ENCODE assay signal across 9 cellular contexts in the genomic region with DNA sequence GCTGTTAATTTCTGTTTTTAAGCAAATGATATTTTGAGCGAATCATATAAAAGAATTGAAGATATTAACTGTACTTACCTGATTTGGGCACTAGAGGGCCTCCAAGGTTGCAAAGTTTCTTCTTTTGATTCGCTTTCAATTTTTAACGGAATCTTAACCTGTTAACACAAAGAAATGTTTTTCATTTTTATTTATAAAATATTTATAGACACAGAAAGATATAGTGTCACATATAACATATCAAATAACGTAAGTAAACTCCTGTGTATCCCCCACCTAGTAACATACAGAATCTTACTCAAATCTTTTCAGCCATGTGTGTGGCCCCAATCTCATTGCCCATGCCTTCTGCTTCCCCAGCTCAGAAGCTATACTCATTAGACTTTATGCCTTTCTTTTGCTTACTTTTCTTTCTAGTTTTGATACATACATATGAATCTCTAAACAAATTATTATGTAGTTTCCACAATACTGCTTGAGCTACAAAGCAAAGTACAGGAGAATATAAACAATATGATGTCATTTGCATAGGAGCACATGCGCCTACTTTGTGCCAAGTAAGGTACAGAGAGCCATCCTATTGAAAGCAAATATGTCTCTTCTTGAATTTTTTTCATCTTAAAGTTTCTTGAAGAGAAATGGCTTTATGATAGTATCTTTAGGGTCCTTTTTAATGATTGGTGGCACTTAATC. TPM values are rescaled to one million over a fixed set of nuclear protein-coding genes. Genes with fewer than 3 reads are reported as not detected.
DNase-seq lines count a peak whose midpoint lies in the region; ATAC-seq, FAIRE-seq and TF ChIP-seq lines count a peak whose summit lies in the region.
"Had no signal": no experiment of that assay in that cellular context is flagged by ENCODE, and none has a peak within 500 bp of the region (broad histone marks: within the 10 kb centered on the region; RNA-seq: fewer than 3 reads in every experiment).

No MANE protein-coding gene starts in this region.

- H3K27me3 ChIP-seq in MM.1S (replicated peaks; ENCODE audit: insufficient read depth, low read length) (no peaks in the 10 kb centered on the region), WERI-Rb-1 (ENCODE audit: insufficient read depth, low read depth, severe bottlenecking) (no peaks in the 10 kb centered on the region), spleen (replicated peaks in 1 of 7) (no peaks in the 10 kb centered on the region)

- H3K4me3 ChIP-seq in MM.1S (ENCODE audit: low read length), result no peak overlapping the region; the same call in 1 of the 2 replicates
- H3K4me3 ChIP-seq in WERI-Rb-1 (ENCODE audit: low read depth, low read length), result no peak overlapping the region
- H3K4me3 ChIP-seq in spleen, result peak overlapping the region in 1 of 8 donors; percentile 32

- TF ChIP-seq CTCF in MM.1S (IDR thresholded peaks at IDR 0.05; ENCODE audit: low read length) (peak; percentile 60), WERI-Rb-1 (IDR thresholded peaks at IDR 0.05; ENCODE audit: low read depth, low read length) (peak; percentile 26; the same call in 1 of the 2 replicates), spleen (IDR thresholded peaks at IDR 0.05 in 8 of 11, conservative IDR thresholded peaks at IDR 0.05 in 3 of 11) (peak; percentile 45 to 74 (median 65))

- intact Hi-C loops in spleen (cut with DNase I; ENCODE audit: low total_unique reads), result loop anchor here (5.0 kb wide), 1 partner anchor 1020 kb away; no protein-coding TSS in a partner anchor

- H3K4me2 ChIP-seq in MM.1S (ENCODE audit: low read depth, low read length), result peak overlapping the region; percentile 20; the same call in 1 of the 2 replicates

- H3K27ac ChIP-seq in MM.1S (ENCODE audit: low read length) (no peak overlapping the region), WERI-Rb-1 (no peak overlapping the region), spleen (peak overlapping the region in 3 of 8 donors; percentile 8 to 41 (median 27))

- no peak overlapping the region for H3K9ac ChIP-seq in MM.1S (ENCODE audit: low read length)

- WGBS in spleen, 5 donors, result 17 to 24% (median 19%) methylated on average over 5 of the region's 5 CpGs

- no peaks in the 10 kb centered on the region for H3K36me3 ChIP-seq in MM.1S (replicated peaks; ENCODE audit: insufficient read depth, low read length)
- no peaks in the 10 kb centered on the region for H3K36me3 ChIP-seq in WERI-Rb-1
- no peaks in the 10 kb centered on the region for H3K36me3 ChIP-seq in spleen

- no peaks in the 10 kb centered on the region for H3K9me3 ChIP-seq in MM.1S (replicated peaks; ENCODE audit: insufficient read depth, low read length)
- H3K9me3 ChIP-seq in WERI-Rb-1 (ENCODE audit: severe bottlenecking), result peaks cover 4% of the 10 kb centered on the region
- no peaks in the 10 kb centered on the region for H3K9me3 ChIP-seq in spleen

- no peaks in the 10 kb centered on the region for H4K20me1 ChIP-seq in MM.1S (ENCODE audit: insufficient read depth, low read length)

- no peak for ATAC-seq in GM21367 (IDR thresholded peaks at IDR 0.05; ENCODE audit: unreplicated experiment)

- H2AFZ ChIP-seq in MM.1S (ENCODE audit: low read length), result no peak overlapping the region

- no peaks in the 10 kb centered on the region for H3F3A ChIP-seq in MM.1S (ENCODE audit: insufficient read depth, low read length)

- H3K9me2 ChIP-seq in MM.1S (replicated peaks; ENCODE audit: insufficient read depth, low read length), result no peaks in the 10 kb centered on the region

- no peak for TF ChIP-seq POLR2A in spleen (IDR thresholded peaks at IDR 0.05)

- H3K4me1 ChIP-seq in MM.1S (ENCODE audit: low read length) (no peaks in the 10 kb centered on the region), spleen (peaks cover 0 to 33% (median 15%) of the 10 kb centered on the region in 6 donors)

- H3K79me2 ChIP-seq in MM.1S (ENCODE audit: low read length), result no peaks in the 10 kb centered on the region

- peak; percentile 92 for FAIRE-seq in GM19239 (lab: Jason Lieb, UNC)

- DNase-seq in NCI-H2107 treated with DMSO at 0.1 percent for 48 hours (lab: John Stamatoyannopoulos, UW; ENCODE audit: unreplicated experiment) (peak; percentile 28), NCI-H2107 (lab: John Stamatoyannopoulos, UW) (no peak), GM19239 (ENCODE audit: insufficient read length, low spot score) (no peak), MM.1S (peak; percentile 45), WERI-Rb-1 (no peak), foreskin melanocyte (peak; percentile 12), spleen (no peak)

RNA-seq across cellular contexts. Expression of a gene that starts 49.5 kb away (rescaled TPM):
- total RNA-seq in spleen, result not detected
- polyA plus RNA-seq in spleen, result not detected
- polyA plus RNA-seq: adipose tissue had no signal

Comparison
In these comparisons a context has a peak if more than half of its experiments do, and no peak if none do; other contexts are left out.
1. DNase-seq: peak in NCI-H2107 treated with DMSO at 0.1 percent for 48 hours (single experiment), MM.1S (single experiment) and foreskin melanocyte (single experiment); none in NCI-H2107 (single experiment), GM19239 (single experiment), WERI-Rb-1 (single experiment) and spleen (single experiment).
2. Peak in every context shown above with its lines, with median percentiles within 50 percentile points of each other: CTCF ChIP-seq.